In genomic region chr18:10047237-10047636, GRCh38 we compare ENCODE assay signal across 18 cellular contexts.
DNase-seq lines count a peak whose midpoint lies in the region; FAIRE-seq and TF ChIP-seq lines count a peak whose summit lies in the region.
"Had no signal": no experiment of that assay in that cellular context is flagged by ENCODE, and none has a peak within 500 bp of the region (broad histone marks: within the 10 kb centered on the region; RNA-seq: fewer than 3 reads in every experiment).

No MANE protein-coding gene starts in this region.

- H3K36me3 Mint-ChIP-seq in HFFc6 (ENCODE audit: low read depth) = peaks cover 4% of the 10 kb centered on the region
- H3K36me3 Mint-ChIP-seq: stimulated activated memory B cell treated with anti-CD40 and anti-IgM and Interleukin-4, amounts not matched to agents 10 μg/mL and 1 μg/mL and 100 μg/mL, for 72 hours had no signal

- no peaks in the 10 kb centered on the region for H3K4me1 ChIP-seq in neuronal stem cell (ENCODE audit: control insufficient read depth in 2 of 2, insufficient read depth in 1 of 2, low read depth in 1 of 2, low read length in 2 of 2)
- H3K4me1 ChIP-seq: SJCRH30 had no signal

- no peaks in the 10 kb centered on the region for H3K79me1 ChIP-seq in neuronal stem cell (ENCODE audit: low read depth, low read length)

- H2AK5ac ChIP-seq in neuronal stem cell (ENCODE audit: low read depth, low read length) = no peak overlapping the region

- DNase-seq in HFFc6 (peak; percentile 24), astrocyte of the cerebellum (ENCODE audit: low read depth) (peak; percentile 20), iris pigment epithelial cell (ENCODE audit: low read depth) (peak; percentile 75), urothelium cell line (ENCODE audit: low spot score) (peak; percentile 80), NCI-H1694 treated with DMSO at 0.1 percent for 48 hours (lab: John Stamatoyannopoulos, UW) (no peak), neuronal stem cell (ENCODE audit: low spot score) (no peak), frontal cortex (ENCODE audit: low spot score in 2 of 2) (no peak)
- DNase-seq: activated CD4-positive, alpha-beta T cell treated with anti-CD3 and anti-CD28 coated beads for 4 hours; activated CD8-positive, alpha-beta memory T cell treated with anti-CD3 and anti-CD28 coated beads, Interleukin-2, amount 50 U/mL, for 4 hours; body of pancreas; CD4-positive, alpha-beta T cell; dermis blood vessel endothelial cell; erythroblast; left ventricle myocardium superior; NCI-H2227 treated with DMSO at 0.1 percent for 48 hours; SJCRH30; trophoblast cell had no signal

- no peak overlapping the region for H3K23ac ChIP-seq in neuronal stem cell (ENCODE audit: low read depth, low read length, poor library complexity)

- peaks cover 3% of the 10 kb centered on the region in 2 donors for H3K9me3 ChIP-seq in neuronal stem cell (replicated peaks in 1 of 2; ENCODE audit: control insufficient read depth in 2 of 2, insufficient read depth in 1 of 2, low read depth in 1 of 2, low read length in 2 of 2)
- H3K9me3 ChIP-seq: body of pancreas, SJCRH30 had no signal

- TF ChIP-seq CTCF in HFFc6 (IDR thresholded peaks at IDR 0.05) (no peak), astrocyte of the cerebellum (IDR thresholded peaks at IDR 0.05; ENCODE audit: low read depth, low read length, missing control alignments) (no peak)

- no peak overlapping the region for H2BK15ac ChIP-seq in neuronal stem cell (ENCODE audit: low read length)

- H3K4me2 ChIP-seq in neuronal stem cell (ENCODE audit: insufficient read depth, low read length, poor library complexity, severe bottlenecking) = no peak overlapping the region

- H3K4me3 ChIP-seq in astrocyte of the cerebellum (ENCODE audit: low read depth, low read length) = no peak overlapping the region
- no peak overlapping the region for H3K4me3 ChIP-seq in neuronal stem cell (ENCODE audit: low read length in 2 of 2)
- H3K4me3 ChIP-seq: body of pancreas, SJCRH30 had no signal

- no peak overlapping the region for H3K27ac ChIP-seq in neuronal stem cell (replicated peaks; ENCODE audit: low read length)
- H3K27ac ChIP-seq: body of pancreas, SJCRH30 had no signal

- no peak overlapping the region for H3K27ac Mint-ChIP-seq in HFFc6
- H3K27ac Mint-ChIP-seq: CD4-positive, alpha-beta T cell; stimulated activated memory B cell treated with anti-CD40 and anti-IgM and Interleukin-4, amounts not matched to agents 10 μg/mL and 1 μg/mL and 100 μg/mL, for 72 hours had no signal

- H2BK120ac ChIP-seq in neuronal stem cell (ENCODE audit: low read depth, low read length) = no peak overlapping the region

- H2AFZ ChIP-seq in neuronal stem cell (ENCODE audit: low read length) = no peak overlapping the region

- in situ Hi-C loops in astrocyte of the cerebellum (cut with HindIII; ENCODE audit: low sequenced_read_pairs) = no loop called here

- no CpG with 5 or more reads among the region's 6 CpGs for WGBS in neuronal stem cell (ENCODE audit: extremely low coverage in 2 of 2, insufficient read length in 2 of 2, insufficient replicate concordance in 1 of 2), 2 donors

- no peaks in the 10 kb centered on the region for H3K36me3 ChIP-seq in neuronal stem cell (replicated peaks in 1 of 2; ENCODE audit: control insufficient read depth in 2 of 2, insufficient read depth in 2 of 2, low read length in 2 of 2)
- H3K36me3 ChIP-seq: SJCRH30 had no signal

- H3K18ac ChIP-seq in neuronal stem cell (ENCODE audit: low read length) = no peak overlapping the region

- H2BK12ac ChIP-seq in neuronal stem cell (ENCODE audit: low read length) = no peak overlapping the region

- no peak overlapping the region for H3K4me3 Mint-ChIP-seq in HFFc6
- H3K4me3 Mint-ChIP-seq: CD4-positive, alpha-beta T cell; stimulated activated memory B cell treated with anti-CD40 and anti-IgM and Interleukin-4, amounts not matched to agents 10 μg/mL and 1 μg/mL and 100 μg/mL, for 72 hours had no signal

- H3K9me3 Mint-ChIP-seq in HFFc6 = no peaks in the 10 kb centered on the region; the same call in 1 of the 2 replicates

- no peak overlapping the region for H3K4ac ChIP-seq in neuronal stem cell (ENCODE audit: low read length)

- no peak overlapping the region for H3K9ac ChIP-seq in neuronal stem cell (ENCODE audit: low read depth, low read length, poor library complexity)

- H4K8ac ChIP-seq in neuronal stem cell (ENCODE audit: low read depth, low read length) = no peak overlapping the region

- FAIRE-seq in urothelium cell line (lab: Jason Lieb, UNC) (no peak), frontal cortex (lab: Jason Lieb, UNC) (no peak)

- H2BK5ac ChIP-seq in neuronal stem cell (ENCODE audit: low read length) = no peak overlapping the region

- H3K27me3 Mint-ChIP-seq in HFFc6 (ENCODE audit: insufficient read depth) = peaks cover 3% of the 10 kb centered on the region; the same call in 1 of the 2 replicates

- no peak overlapping the region for H3K14ac ChIP-seq in neuronal stem cell (ENCODE audit: low read length)

- peaks cover 21% of the 10 kb centered on the region for H3K4me1 Mint-ChIP-seq in HFFc6 (ENCODE audit: low read depth)
- H3K4me1 Mint-ChIP-seq: stimulated activated memory B cell treated with anti-CD40 and anti-IgM and Interleukin-4, amounts not matched to agents 10 μg/mL and 1 μg/mL and 100 μg/mL, for 72 hours had no signal

- H3K27me3 ChIP-seq in neuronal stem cell (ENCODE audit: control insufficient read depth in 3 of 3, insufficient read depth in 3 of 3, low read depth in 1 of 3, low read length in 3 of 3) = no peaks in the 10 kb centered on the region
- H3K27me3 ChIP-seq: body of pancreas, SJCRH30 had no signal

- no peak overlapping the region for H4K91ac ChIP-seq in neuronal stem cell (ENCODE audit: low read depth, low read length, poor library complexity)

Comparison
In these comparisons a context has a peak if more than half of its experiments do, and no peak if none do; other contexts are left out.
1. DNase-seq: peak in HFFc6 (single experiment), astrocyte of the cerebellum (single experiment), iris pigment epithelial cell (single experiment) and urothelium cell line (single experiment); none in NCI-H1694 treated with DMSO at 0.1 percent for 48 hours (single experiment), neuronal stem cell (single experiment) and frontal cortex (0 of 2).